In the genomic region with DNA sequence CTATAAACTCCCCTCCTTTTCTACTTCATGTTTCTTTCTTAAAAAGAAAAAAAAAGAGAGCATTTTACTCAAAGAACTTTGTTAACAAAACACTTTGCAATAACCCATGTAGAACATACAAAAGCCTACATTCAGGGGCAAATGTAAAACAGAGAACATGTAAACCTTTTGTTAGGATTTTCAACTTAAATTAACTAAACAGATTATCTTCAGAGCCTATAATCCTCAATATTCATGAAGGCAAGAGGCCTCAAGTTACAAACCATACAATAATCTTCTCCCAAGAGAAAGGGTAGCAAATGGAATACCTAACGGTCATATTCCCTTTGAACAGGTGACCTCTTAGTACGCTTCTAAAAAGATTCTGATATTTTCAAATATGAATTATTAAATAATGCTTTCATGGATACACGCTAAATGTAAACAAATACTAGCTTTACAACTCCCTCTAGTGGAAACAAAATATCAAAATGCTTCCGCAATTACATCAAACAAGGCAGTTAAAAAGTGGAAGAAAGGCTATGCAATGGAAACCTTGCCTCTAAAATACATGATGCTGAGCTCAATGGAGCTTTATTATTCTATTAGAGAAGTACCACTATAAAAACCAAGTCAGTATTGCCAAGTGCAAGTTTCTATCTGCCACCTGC, we compare ENCODE assay signal across 8 cellular contexts. TPM values are rescaled to one million over a fixed set of nuclear protein-coding genes. Genes with fewer than 3 reads are reported as not detected.
DNase-seq lines count a peak whose midpoint lies in the region; ATAC-seq and TF ChIP-seq lines count a peak whose summit lies in the region.

No MANE protein-coding gene starts in this region.

- H3K36me3 Mint-ChIP-seq in activated T-cell treated with anti-CD3 and anti-CD28 coated beads, Interleukin-2, amount 50 U/mL, for 72 hours (ENCODE audit: insufficient read depth in 2 of 2), result peaks cover 8 to 20% of the 10 kb centered on the region in 2 donors

- no peaks in the 10 kb centered on the region for H3K36me3 ChIP-seq in Peyer's patch
- H3K36me3 ChIP-seq in thoracic aorta, result no peaks in the 10 kb centered on the region

- no peak overlapping the region for H3K4me3 Mint-ChIP-seq in activated T-cell treated with anti-CD3 and anti-CD28 coated beads, Interleukin-2, amount 50 U/mL, for 72 hours

- DNase-seq in NCI-H2196 (lab: John Stamatoyannopoulos, UW; ENCODE audit: unreplicated experiment) (peak; percentile 21), NCI-H2196 treated with DMSO at 0.1 percent for 48 hours (lab: John Stamatoyannopoulos, UW; ENCODE audit: unreplicated experiment) (no peak), Peyer's patch (no peak), foreskin keratinocyte (peak in 1 of 2 donors; percentile 25), thoracic aorta (ENCODE audit: low spot score) (no peak), GOT3 (lab: John Stamatoyannopoulos, UW) (no peak)
- DNase-seq in stimulated activated CD4-positive, alpha-beta T cell treated with anti-CD3 and anti-CD28 coated beads, Interleukin-15, amount 100 ng/mL, for 24 hours, result no peak
- DNase-seq in activated T-cell treated with anti-CD3 and anti-CD28 coated beads, Interleukin-2, amount 50 U/mL, for 72 hours, result no peak

- no peaks in the 10 kb centered on the region for H3K9me3 Mint-ChIP-seq in activated T-cell treated with anti-CD3 and anti-CD28 coated beads, Interleukin-2, amount 50 U/mL, for 72 hours

- H3K27ac Mint-ChIP-seq in activated T-cell treated with anti-CD3 and anti-CD28 coated beads, Interleukin-2, amount 50 U/mL, for 72 hours, result no peak overlapping the region

- H3K4me1 ChIP-seq in Peyer's patch (peaks cover 0 to 5% (median 2%) of the 10 kb centered on the region in 4 donors), foreskin keratinocyte (no peaks in the 10 kb centered on the region), thoracic aorta (ENCODE audit: control insufficient read depth in 1 of 2, low read depth in 2 of 2) (peaks cover 0 to 3% of the 10 kb centered on the region in 2 donors)

- TF ChIP-seq POLR2A in Peyer's patch (IDR thresholded peaks at IDR 0.05), result no peak

- ATAC-seq in foreskin keratinocyte (no peak), thoracic aorta (ENCODE audit: insufficient number of reproducible peaks, low FRiP score, low read depth) (no peak)
- ATAC-seq in activated T-cell treated with anti-CD3 and anti-CD28 coated beads, Interleukin-2, amount 50 U/mL, for 72 hours (replicated peaks in 1 of 2), result no peak

- no peak overlapping the region for H3K4me3 ChIP-seq in Peyer's patch
- no peak overlapping the region for H3K4me3 ChIP-seq in thoracic aorta

- H3K9me3 ChIP-seq in Peyer's patch (no peaks in the 10 kb centered on the region), thoracic aorta (no peaks in the 10 kb centered on the region)

- H3K27ac ChIP-seq in Peyer's patch, result no peak overlapping the region
- no peak overlapping the region for H3K27ac ChIP-seq in foreskin keratinocyte
- H3K27ac ChIP-seq in thoracic aorta, result no peak overlapping the region

- H3K27me3 Mint-ChIP-seq in activated T-cell treated with anti-CD3 and anti-CD28 coated beads, Interleukin-2, amount 50 U/mL, for 72 hours (ENCODE audit: low read depth), result no peaks in the 10 kb centered on the region

- peak in 5 of 6 experiments; percentile 28 to 62 (median 59) for TF ChIP-seq CTCF in Peyer's patch (IDR thresholded peaks at IDR 0.05)
- peak; percentile 66 for TF ChIP-seq CTCF in foreskin keratinocyte (conservative IDR thresholded peaks at IDR 0.05)
- peak; percentile 40 for TF ChIP-seq CTCF in thoracic aorta (IDR thresholded peaks at IDR 0.05)

- H3K27me3 ChIP-seq in Peyer's patch (no peaks in the 10 kb centered on the region), foreskin keratinocyte (no peaks in the 10 kb centered on the region), thoracic aorta (replicated peaks; ENCODE audit: insufficient read depth) (no peaks in the 10 kb centered on the region)

- peaks cover 27% of the 10 kb centered on the region for H3K4me1 Mint-ChIP-seq in activated T-cell treated with anti-CD3 and anti-CD28 coated beads, Interleukin-2, amount 50 U/mL, for 72 hours (ENCODE audit: low read depth)

RNA-seq across cellular contexts. Expression of a gene that starts 9.9 kb away (rescaled TPM):
- 10 to 100 TPM; 13.7 to 43.7 (median 16.5) TPM for total RNA-seq in Peyer's patch
- total RNA-seq in foreskin keratinocyte, result 7.9 and 8.6 TPM in 2 replicates
- polyA plus RNA-seq in foreskin keratinocyte, result 1.4 and 1.7 TPM in 2 replicates
- total RNA-seq in thoracic aorta, result 1 to 10 TPM; 3.3 to 6.5 TPM
- 10 to 100 TPM; 33.3 to 39.6 TPM for total RNA-seq in activated T-cell treated with anti-CD3 and anti-CD28 coated beads, Interleukin-2, amount 50 U/mL, for 72 hours
